ENCODE assay signal across 10 cellular contexts in the genomic region with DNA sequence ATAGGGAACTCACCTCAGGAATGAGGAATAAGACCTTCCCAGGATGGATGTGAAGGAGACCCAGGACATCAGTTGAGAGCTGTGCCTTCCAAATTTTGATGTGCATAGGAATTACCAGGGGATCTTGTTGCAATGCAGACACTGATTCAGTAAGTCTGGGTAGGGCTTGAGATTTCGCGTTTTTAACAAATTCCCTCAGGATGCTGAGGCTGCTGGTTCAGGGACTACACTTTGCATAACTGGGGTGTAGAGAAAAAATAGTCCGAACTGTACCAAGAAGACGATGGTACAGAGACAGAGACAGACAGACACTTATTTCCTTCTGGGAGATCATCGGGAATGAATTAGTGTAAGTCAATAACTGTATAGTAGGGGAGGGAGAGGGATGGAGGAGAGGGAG.
A peak's percentile ranks its signal among the peaks of the same experiment; 100 is the strongest.
DNase-seq lines count a peak whose midpoint lies in the region; ATAC-seq lines count a peak whose summit lies in the region.
"Had no signal": no experiment of that assay in that cellular context is flagged by ENCODE, and none has a peak within 500 bp of the region (broad histone marks: within the 10 kb centered on the region; RNA-seq: fewer than 3 reads in every experiment).

No MANE protein-coding gene starts in this region.

- H3K9me3 ChIP-seq in trophoblast cell (ENCODE audit: insufficient read depth, low read depth, low read length), result no peaks in the 10 kb centered on the region
- H3K9me3 ChIP-seq: neutrophil had no signal

- peaks cover 0 to 7% of the 10 kb centered on the region in 2 experiments for H3K4me1 ChIP-seq in trophoblast cell (ENCODE audit: control insufficient read depth in 1 of 2, insufficient read depth in 2 of 2, low read length in 2 of 2)

- no peak overlapping the region for H3K18ac ChIP-seq in trophoblast cell (ENCODE audit: low read length)

- peak overlapping the region; percentile 17 for H2AFZ ChIP-seq in trophoblast cell (ENCODE audit: insufficient read depth, low read length, poor library complexity)

- no peak overlapping the region for H4K12ac ChIP-seq in trophoblast cell (ENCODE audit: low read depth, low read length)

- ATAC-seq in effector memory CD8-positive, alpha-beta T cell (replicated peaks), result no peak
- no peak for ATAC-seq in GM21390 (IDR thresholded peaks at IDR 0.05; ENCODE audit: unreplicated experiment)

- no peak overlapping the region for H3K4me3 ChIP-seq in trophoblast cell (ENCODE audit: low read depth, low read length)

- DNase-seq in COR-L47 (lab: John Stamatoyannopoulos, UW) (peak; percentile 26), M059J (ENCODE audit: low read depth) (peak; percentile 0), trophoblast cell (no peak), NCI-H2171 (lab: John Stamatoyannopoulos, UW) (no peak)
- DNase-seq in effector memory CD8-positive, alpha-beta T cell, result no peak
- no peak for DNase-seq in stimulated activated CD4-positive, alpha-beta T cell treated with anti-CD3 and anti-CD28 coated beads, Interleukin-1b, Interleukin-23, amount 100 ng/mL, for 48 hours
- DNase-seq in stimulated activated CD4-positive, alpha-beta T cell treated with anti-CD3 and anti-CD28 coated beads, Interleukin-2, amount 100 ng/mL, for 24 hours, result no peak
- DNase-seq: NCI-H1048 had no signal

- H3K27ac ChIP-seq in trophoblast cell (ENCODE audit: low read depth, low read length), result no peak overlapping the region
- H3K27ac ChIP-seq: neutrophil had no signal

- H3K27me3 ChIP-seq in trophoblast cell (ENCODE audit: insufficient read depth, low read length), result no peaks in the 10 kb centered on the region

- H4K8ac ChIP-seq in trophoblast cell (ENCODE audit: low read depth, low read length), result peak overlapping the region; percentile 69

- no peaks in the 10 kb centered on the region for H3K36me3 Mint-ChIP-seq in effector memory CD8-positive, alpha-beta T cell (ENCODE audit: insufficient read depth)

- H3K27me3 Mint-ChIP-seq in effector memory CD8-positive, alpha-beta T cell, result peaks cover 7 to 25% of the 10 kb centered on the region in 2 donors

- H3K36me3 ChIP-seq in trophoblast cell (ENCODE audit: control insufficient read depth in 1 of 2, insufficient read depth in 2 of 2, low read length in 2 of 2), result no peaks in the 10 kb centered on the region
- H3K36me3 ChIP-seq: neutrophil had no signal

- H3K4me2 ChIP-seq in trophoblast cell (ENCODE audit: low read length), result peak overlapping the region; percentile 89

- no peak overlapping the region for H2BK12ac ChIP-seq in trophoblast cell (ENCODE audit: low read length)

- H3K4me1 Mint-ChIP-seq in effector memory CD8-positive, alpha-beta T cell (ENCODE audit: low read depth in 2 of 2), result peaks cover 12 to 19% of the 10 kb centered on the region in 2 donors

- H2BK120ac ChIP-seq in trophoblast cell (ENCODE audit: insufficient read depth, low read length, poor library complexity), result no peak overlapping the region

- peak overlapping the region; percentile 28 to 43 for H3K4me3 Mint-ChIP-seq in effector memory CD8-positive, alpha-beta T cell

- H3K14ac ChIP-seq in trophoblast cell (ENCODE audit: low read length), result no peak overlapping the region

- H3K79me1 ChIP-seq in trophoblast cell (ENCODE audit: low read length), result peaks cover 7% of the 10 kb centered on the region

- no peak overlapping the region for H3K23ac ChIP-seq in trophoblast cell (ENCODE audit: low read length)

- no peak overlapping the region for H3K9ac ChIP-seq in trophoblast cell (ENCODE audit: low read length)

- peaks cover 3% of the 10 kb centered on the region for H3K79me2 ChIP-seq in trophoblast cell (ENCODE audit: control insufficient read depth, insufficient read depth, low read length, poor library complexity)

- H3K27ac Mint-ChIP-seq in effector memory CD8-positive, alpha-beta T cell, result no peak overlapping the region

- no peak overlapping the region for H2AK5ac ChIP-seq in trophoblast cell (ENCODE audit: low read length)

- H3K4ac ChIP-seq in trophoblast cell (ENCODE audit: low read depth, low read length), result no peak overlapping the region

- WGBS in trophoblast cell (ENCODE audit: extremely low coverage, insufficient coverage, insufficient read length), result no CpG with 5 or more reads among the region's 5 CpGs

- H3K9me3 Mint-ChIP-seq in effector memory CD8-positive, alpha-beta T cell, result no peaks in the 10 kb centered on the region

- H4K91ac ChIP-seq in trophoblast cell (ENCODE audit: low read depth, low read length), result no peak overlapping the region

- no peak overlapping the region for H2BK5ac ChIP-seq in trophoblast cell (ENCODE audit: low read depth, low read length, poor library complexity)

Comparison
In these comparisons a context has a peak if more than half of its experiments do, and no peak if none do; other contexts are left out.
1. DNase-seq: peak in COR-L47 (single experiment) and M059J (single experiment); none in effector memory CD8-positive, alpha-beta T cell (0 of 3), trophoblast cell (0 of 2), stimulated activated CD4-positive, alpha-beta T cell treated with anti-CD3 and anti-CD28 coated beads, Interleukin-1b, Interleukin-23, amount 100 ng/mL, for 48 hours (single experiment), NCI-H2171 (single experiment) and stimulated activated CD4-positive, alpha-beta T cell treated with anti-CD3 and anti-CD28 coated beads, Interleukin-2, amount 100 ng/mL, for 24 hours (0 of 2).